In the genomic region with DNA sequence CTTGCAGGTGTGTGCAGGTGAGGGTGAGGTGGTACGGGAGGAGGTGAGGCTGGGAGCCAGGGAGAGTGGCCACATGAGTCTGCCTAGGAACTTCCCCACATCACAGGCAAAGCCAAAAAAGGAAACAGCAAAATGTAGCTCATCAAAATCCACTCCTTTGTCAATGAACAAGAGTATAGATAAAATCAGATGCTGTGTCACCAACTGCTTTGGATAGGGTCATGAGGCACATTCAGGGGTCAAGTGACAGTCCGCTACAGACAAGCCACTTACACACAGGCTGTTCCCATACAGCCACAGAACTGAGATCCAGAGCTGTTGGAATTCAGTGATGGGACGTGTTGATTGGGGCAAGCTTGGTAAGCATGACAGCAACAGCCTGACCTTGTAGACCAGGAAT, we compare ENCODE assay signal across 29 cellular contexts.
A peak's percentile ranks its signal among the peaks of the same experiment; 100 is the strongest.
DNase-seq lines count a peak whose midpoint lies in the region; ATAC-seq, FAIRE-seq and TF ChIP-seq lines count a peak whose summit lies in the region.
"Had no signal": no experiment of that assay in that cellular context is flagged by ENCODE, and none has a peak within 500 bp of the region (broad histone marks: within the 10 kb centered on the region; RNA-seq: fewer than 3 reads in every experiment).

No MANE protein-coding gene starts in this region.

- H3K79me2 ChIP-seq in K562 (ENCODE audit: control insufficient read depth, insufficient read depth, low read length), result no peaks in the 10 kb centered on the region

- H3K4me1 Mint-ChIP-seq in activated CD4-positive, alpha-beta T cell treated with anti-CD3 and anti-CD28 coated beads, Interleukin-2, amount 10 ng/mL, durations not matched to agents 24 days and 14 days, result no peaks in the 10 kb centered on the region
- H3K4me1 Mint-ChIP-seq: CD14-positive monocyte; CD4-positive, alpha-beta memory T cell; CD4-positive, CD25-positive, alpha-beta regulatory T cell; CD8-positive, alpha-beta memory T cell had no signal

- H3K36me3 Mint-ChIP-seq in activated CD4-positive, alpha-beta T cell treated with anti-CD3 and anti-CD28 coated beads, Interleukin-2, amount 10 ng/mL, durations not matched to agents 24 days and 14 days (ENCODE audit: low read depth), result no peaks in the 10 kb centered on the region
- H3K36me3 Mint-ChIP-seq: CD14-positive monocyte; CD4-positive, alpha-beta memory T cell had no signal

- H3K4me2 ChIP-seq in K562 (ENCODE audit: insufficient read depth, low read length), result no peak overlapping the region
- H3K4me2 ChIP-seq: BLaER1 had no signal

- peaks cover 22% of the 10 kb centered on the region for H3K4me1 ChIP-seq in cardiac muscle cell (ENCODE audit: low read depth)
- peaks cover 3 to 5% of the 10 kb centered on the region in 2 experiments; a peak in 2 of 5 replicates for H3K4me1 ChIP-seq in K562 (replicated peaks in 1 of 2; ENCODE audit: control insufficient read depth in 2 of 2, insufficient read depth in 2 of 2, low read length in 2 of 2)
- H3K4me1 ChIP-seq: BE2C, BLaER1 had no signal

- no peaks in the 10 kb centered on the region for H3K27me3 Mint-ChIP-seq in activated CD4-positive, alpha-beta T cell treated with anti-CD3 and anti-CD28 coated beads, Interleukin-2, amount 10 ng/mL, durations not matched to agents 24 days and 14 days
- H3K27me3 Mint-ChIP-seq: CD4-positive, CD25-positive, alpha-beta regulatory T cell had no signal

- DNase-seq in cardiac muscle cell (ENCODE audit: low read depth in 1 of 2, low spot score in 1 of 2) (peak in 1 of 2 donors; percentile 68), left ventricle myocardium superior (no peak), SW480 (ENCODE audit: low spot score) (peak; percentile 20), K562 (ENCODE audit: extremely low read depth in 1 of 4, low spot score in 3 of 4) (peak in 2 of 4 experiments; percentile 15 to 17), urothelium cell line (ENCODE audit: low spot score) (no peak), GM19239 (ENCODE audit: insufficient read length, low spot score) (no peak)
- DNase-seq in activated T-cell treated with anti-CD3 and anti-CD28 coated beads, Interleukin-2, amount 50 U/mL, for 48 hours, result no peak
- no peak for DNase-seq in activated CD4-positive, alpha-beta T cell treated with anti-CD3 and anti-CD28 coated beads, Interleukin-2, amount 10 ng/mL, durations not matched to agents 24 days and 14 days
- DNase-seq: 8988T; ACHN; BE2C; C1 segment of cervical spinal cord; CD4-positive, alpha-beta memory T cell; CD4-positive, CD25-positive, alpha-beta regulatory T cell; CD8-positive, alpha-beta memory T cell; COR-L47; DMS 273 treated with DMSO at 0.1 percent for 48 hours; DMS153; DMS53; DMS79; DND-41; EL; GDM1 had no signal

- no peak for TF ChIP-seq POLR2A in K562 (conservative IDR thresholded peaks at IDR 0.05)

- H3K4me3 ChIP-seq in cardiac muscle cell (no peak overlapping the region), K562 (no peak overlapping the region)
- H3K4me3 ChIP-seq: BLaER1, GM12878 had no signal

- FAIRE-seq in K562 (lab: Jason Lieb, UNC), result peak; percentile 37
- FAIRE-seq in urothelium cell line (lab: Jason Lieb, UNC), result peak; percentile 48
- no peak for FAIRE-seq in GM19239 (lab: Jason Lieb, UNC)
- FAIRE-seq: A204.1, GM12878, GM12892, GM18507 had no signal

- CTCF ChIA-PET in K562 (lab: Yijun Ruan, JAX; ENCODE audit: low intra/inter-chr PET ratio), result no interaction called here

- no peak overlapping the region for H3K27ac Mint-ChIP-seq in activated CD4-positive, alpha-beta T cell treated with anti-CD3 and anti-CD28 coated beads, Interleukin-2, amount 10 ng/mL, durations not matched to agents 24 days and 14 days
- H3K27ac Mint-ChIP-seq: CD14-positive monocyte; CD4-positive, alpha-beta memory T cell; CD4-positive, CD25-positive, alpha-beta regulatory T cell; CD8-positive, alpha-beta memory T cell had no signal

- H3K9me3 ChIP-seq in cardiac muscle cell (ENCODE audit: low read depth), result no peaks in the 10 kb centered on the region
- no peaks in the 10 kb centered on the region for H3K9me3 ChIP-seq in K562 (replicated peaks; ENCODE audit: control insufficient read depth, insufficient read depth, low read depth, low read length)
- H3K9me3 ChIP-seq: BE2C, BLaER1 had no signal

- no TSS peak for BruUV-seq in K562 (replicated peaks; lab: Mats Ljungman, UMichigan)

- intact Hi-C loops in left ventricle myocardium superior (cut with micrococcal nuclease), result no loop called here
- intact Hi-C loops in K562 (cut with micrococcal nuclease), result no loop called here
- intact Hi-C loops in activated CD4-positive, alpha-beta T cell treated with anti-CD3 and anti-CD28 coated beads, Interleukin-2, amount 10 ng/mL, durations not matched to agents 24 days and 14 days (cut with micrococcal nuclease), result no loop called here

- H4K20me1 ChIP-seq in K562 (replicated peaks; ENCODE audit: control insufficient read depth, insufficient read depth, low read length), result no peaks in the 10 kb centered on the region
- H4K20me1 ChIP-seq: BLaER1 had no signal

- no peaks in the 10 kb centered on the region for H3K9me1 ChIP-seq in K562 (ENCODE audit: control insufficient read depth, insufficient read depth, low read length)

- in situ Hi-C loops in K562 (cut with MboI), result no loop called here

- TF ChIP-seq EP300 in K562 (IDR thresholded peaks at IDR 0.05; ENCODE audit: low read length), result peak; percentile 63; the same call in 1 of the 2 replicates

- POLR2A ChIA-PET in K562 (lab: Yijun Ruan, JAX), result no interaction called here

- TF ChIP-seq CTCF in cardiac muscle cell (IDR thresholded peaks at IDR 0.05; ENCODE audit: low read depth, low read length) (no peak), K562 (IDR thresholded peaks at IDR 0.05 in 2 of 3, conservative IDR thresholded peaks at IDR 0.05 in 1 of 3; ENCODE audit: insufficient read depth in 2 of 3, low read depth in 1 of 3, low read length in 3 of 3) (no peak)

- no peak overlapping the region for H3K4me3 Mint-ChIP-seq in activated CD4-positive, alpha-beta T cell treated with anti-CD3 and anti-CD28 coated beads, Interleukin-2, amount 10 ng/mL, durations not matched to agents 24 days and 14 days
- H3K4me3 Mint-ChIP-seq: CD14-positive monocyte; CD4-positive, alpha-beta memory T cell; CD4-positive, CD25-positive, alpha-beta regulatory T cell; CD8-positive, alpha-beta memory T cell had no signal

- WGBS in K562 (ENCODE audit: insufficient coverage, low coverage, missing lambda C conversion rate), result 2% methylated on average over 3 of the region's 3 CpGs

- no peaks in the 10 kb centered on the region for H3K9me3 Mint-ChIP-seq in activated CD4-positive, alpha-beta T cell treated with anti-CD3 and anti-CD28 coated beads, Interleukin-2, amount 10 ng/mL, durations not matched to agents 24 days and 14 days

- TF ChIP-seq RAD21 in K562 (CRISPR knock-in tag; conservative IDR thresholded peaks at IDR 0.05 in 1 of 2, IDR thresholded peaks at IDR 0.05 in 1 of 2), result no peak

- H3K36me3 ChIP-seq in cardiac muscle cell (no peaks in the 10 kb centered on the region), K562 (ENCODE audit: control insufficient read depth, insufficient read depth, low read length) (no peaks in the 10 kb centered on the region)
- H3K36me3 ChIP-seq: BE2C, BLaER1 had no signal

- no peak overlapping the region for H2AFZ ChIP-seq in K562 (ENCODE audit: low read depth, low read length)

- ATAC-seq in left ventricle myocardium superior (no peak), K562 (peak; percentile 59; the same call in 2 of the 3 replicates)
- ATAC-seq: GM12878 had no signal

- H3K27ac ChIP-seq in cardiac muscle cell (peak overlapping the region; percentile 35), K562 (ENCODE audit: extremely low read depth, low read depth, low read length) (no peak overlapping the region)
- H3K27ac ChIP-seq: BLaER1 had no signal

- no peak overlapping the region for H3K9ac ChIP-seq in K562 (ENCODE audit: insufficient read depth in 1 of 2, low read depth in 2 of 2, low read length in 2 of 2)
- H3K9ac ChIP-seq: BLaER1 had no signal

- no peaks in the 10 kb centered on the region for H3K27me3 ChIP-seq in cardiac muscle cell
- H3K27me3 ChIP-seq in K562 (ENCODE audit: control insufficient read depth in 2 of 2, insufficient read depth in 2 of 2, low read length in 2 of 2), result peaks cover 0 to 20% of the 10 kb centered on the region in 2 experiments; a peak in 2 of 5 replicates
- H3K27me3 ChIP-seq: BE2C, BLaER1 had no signal

TF ChIP-seq in K562, 482 proteins besides CTCF, POLR2A, EP300 and RAD21 (continues in another document):
- TF ChIP-seq ZNF134 (CRISPR knock-in tag; conservative IDR thresholded peaks at IDR 0.05) (no peak), TAL1 (IDR thresholded peaks at IDR 0.05) (peak; percentile 40; the same call in 1 of the 2 replicates), FOSL1 (tag; conservative IDR thresholded peaks at IDR 0.05) (peak; percentile 23; the same call in 1 of the 2 replicates), SRSF7 (optimal IDR thresholded peaks at IDR 0.05; ENCODE audit: low read depth, low read length) (no peak), CBFA2T3 (IDR thresholded peaks at IDR 0.05) (peak; percentile 40; the same call in 1 of the 2 replicates), NR2C1 (IDR thresholded peaks at IDR 0.05) (peak; percentile 42; the same call in 1 of the 2 replicates), NR2C1 (tag; IDR thresholded peaks at IDR 0.05) (no peak; the same call in 1 of the 2 replicates), CXXC5 (CRISPR knock-in tag; IDR thresholded peaks at IDR 0.05) (no peak), SMARCA5 (IDR thresholded peaks at IDR 0.05) (no peak), TEAD4 (IDR thresholded peaks at IDR 0.05; ENCODE audit: low read length) (peak; percentile 70), TEAD4 (CRISPR knock-in tag; IDR thresholded peaks at IDR 0.05; ENCODE audit: borderline replicate concordance) (no peak), SRF (CRISPR knock-in tag; IDR thresholded peaks at IDR 0.05) (peak in 1 of 2 experiments; percentile 80; a peak in 2 of 4 replicates), CBFA2T2 (conservative IDR thresholded peaks at IDR 0.05) (peak; percentile 15; the same call in 1 of the 2 replicates), RCOR1 (IDR thresholded peaks at IDR 0.05; ENCODE audit: borderline replicate concordance in 1 of 2, low read depth in 2 of 2, low read length in 2 of 2) (0 out of 4 replicates have a peak, but pooled peaks of 1 of the 2 experiments have one; percentile 9), NFE2 (IDR thresholded peaks at IDR 0.05; ENCODE audit: low read depth) (peak; percentile 70)
- TF ChIP-seq, protein P1, sequence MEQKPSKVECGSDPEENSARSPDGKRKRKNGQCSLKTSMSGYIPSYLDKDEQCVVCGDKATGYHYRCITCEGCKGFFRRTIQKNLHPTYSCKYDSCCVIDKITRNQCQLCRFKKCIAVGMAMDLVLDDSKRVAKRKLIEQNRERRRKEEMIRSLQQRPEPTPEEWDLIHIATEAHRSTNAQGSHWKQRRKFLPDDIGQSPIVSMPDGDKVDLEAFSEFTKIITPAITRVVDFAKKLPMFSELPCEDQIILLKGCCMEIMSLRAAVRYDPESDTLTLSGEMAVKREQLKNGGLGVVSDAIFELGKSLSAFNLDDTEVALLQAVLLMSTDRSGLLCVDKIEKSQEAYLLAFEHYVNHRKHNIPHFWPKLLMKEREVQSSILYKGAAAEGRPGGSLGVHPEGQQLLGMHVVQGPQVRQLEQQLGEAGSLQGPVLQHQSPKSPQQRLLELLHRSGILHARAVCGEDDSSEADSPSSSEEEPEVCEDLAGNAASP (IDR thresholded peaks at IDR 0.05), result no peak
